Comparison of ENCODE assay signal across 24 cellular contexts in genomic region chr2:54088719-54089118, GRCh38. TPM values are rescaled to one million over a fixed set of nuclear protein-coding genes. Genes with fewer than 3 reads are reported as not detected.
A peak's percentile ranks its signal among the peaks of the same experiment; 100 is the strongest.
DNase-seq lines count a peak whose midpoint lies in the region; TF ChIP-seq lines count a peak whose summit lies in the region.
"Had no signal": no experiment of that assay in that cellular context is flagged by ENCODE, and none has a peak within 500 bp of the region (broad histone marks: within the 10 kb centered on the region; RNA-seq: fewer than 3 reads in every experiment).

No MANE protein-coding gene starts in this region.

- no peaks in the 10 kb centered on the region for H3K79me2 ChIP-seq in GM23248 (ENCODE audit: insufficient read depth)
- no peaks in the 10 kb centered on the region for H3K79me2 ChIP-seq in OCI-LY1 (ENCODE audit: insufficient read depth, low read length)
- H3K79me2 ChIP-seq in H9 (ENCODE audit: insufficient read depth, low read length) = no peaks in the 10 kb centered on the region

- H4K91ac ChIP-seq in H9 (ENCODE audit: insufficient read length, low read depth, low read length) = no peak overlapping the region

- no peak overlapping the region for H3K14ac ChIP-seq in H9 (ENCODE audit: insufficient read depth, low read length)

- no peak overlapping the region for H3K4ac ChIP-seq in H9 (ENCODE audit: low read depth, low read length)

- H3K23me2 ChIP-seq in H9 (ENCODE audit: insufficient read length, low read depth, low read length, poor library complexity, severe bottlenecking) = no peaks in the 10 kb centered on the region

- H3K27ac ChIP-seq in GM23248 (no peak overlapping the region), OCI-LY1 (ENCODE audit: low read depth, low read length, poor library complexity, severe bottlenecking) (peak overlapping the region; percentile 98), endodermal cell (ENCODE audit: low read depth, low read length) (no peak overlapping the region), H9 (ENCODE audit: insufficient read length, low read depth, low read length) (no peak overlapping the region)
- H3K27ac ChIP-seq: A549; BLaER1 treated with 17β-estradiol and CSF1 and Interleukin-3, amounts not matched to agents 10 nM and 100 nM had no signal

- H3K4me2 ChIP-seq in GM23248 (ENCODE audit: unreplicated experiment) (no peak overlapping the region), OCI-LY1 (ENCODE audit: low read length) (peak overlapping the region; percentile 18; the same call in 1 of the 2 replicates), H9 (ENCODE audit: insufficient read depth, insufficient read length, low read length) (no peak overlapping the region)
- H3K4me2 ChIP-seq: A549; BLaER1 treated with 17β-estradiol and CSF1 and Interleukin-3, amounts not matched to agents 10 nM and 100 nM; GM23338 had no signal

- no peak overlapping the region for H2BK20ac ChIP-seq in H9 (ENCODE audit: low read depth, low read length, poor library complexity, severe bottlenecking)

- H4K20me1 ChIP-seq in GM23248 (ENCODE audit: insufficient read depth) (no peaks in the 10 kb centered on the region), OCI-LY1 (ENCODE audit: insufficient read depth, low read length) (no peaks in the 10 kb centered on the region), H9 (ENCODE audit: control insufficient read depth, insufficient read depth, insufficient read length) (no peaks in the 10 kb centered on the region)
- H4K20me1 ChIP-seq: BLaER1 treated with 17β-estradiol and CSF1 and Interleukin-3, amounts not matched to agents 10 nM and 100 nM had no signal

- H3K36me3 Mint-ChIP-seq in endodermal cell (ENCODE audit: low read depth) = no peaks in the 10 kb centered on the region
- H3K36me3 Mint-ChIP-seq in progenitor cell of endocrine pancreas (ENCODE audit: insufficient read depth) = peaks cover 4% of the 10 kb centered on the region
- peaks cover 0 to 4% (median 0%) of the 10 kb centered on the region in 3 experiments; a peak in 2 of 7 replicates for H3K36me3 Mint-ChIP-seq in H9 (ENCODE audit: insufficient read depth in 1 of 3, low read depth in 3 of 3)
- H3K36me3 Mint-ChIP-seq: IgD-negative memory B cell had no signal

- H3K9me3 Mint-ChIP-seq in endodermal cell = peaks cover under 1% of the 10 kb centered on the region
- no peaks in the 10 kb centered on the region for H3K9me3 Mint-ChIP-seq in progenitor cell of endocrine pancreas (ENCODE audit: low read depth)
- H3K9me3 Mint-ChIP-seq in H9 = no peaks in the 10 kb centered on the region; a peak in 2 of 5 replicates
- H3K9me3 Mint-ChIP-seq: CD4-positive, alpha-beta T cell; HFFc6; IgD-negative memory B cell had no signal

- no peak overlapping the region for H3K23ac ChIP-seq in H9 (ENCODE audit: insufficient read length, low read depth, low read length)

- H3K4me3 ChIP-seq in GM23248 = no peak overlapping the region
- no peak overlapping the region for H3K4me3 ChIP-seq in OCI-LY1 (ENCODE audit: low read depth, low read length, poor library complexity, severe bottlenecking)
- H3K4me3 ChIP-seq in endodermal cell (ENCODE audit: low read length) = peak overlapping the region; percentile 44
- H3K4me3 ChIP-seq: A549; BLaER1 treated with 17β-estradiol and CSF1 and Interleukin-3, amounts not matched to agents 10 nM and 100 nM; GM23338; HAP-1 had no signal

- H3K4me3 Mint-ChIP-seq in endodermal cell = no peak overlapping the region
- no peak overlapping the region for H3K4me3 Mint-ChIP-seq in progenitor cell of endocrine pancreas (ENCODE audit: low read depth)
- H3K4me3 Mint-ChIP-seq in H9 = no peak overlapping the region
- H3K4me3 Mint-ChIP-seq: CD4-positive, alpha-beta T cell; GM23338; HFFc6; IgD-negative memory B cell had no signal

- H3K56ac ChIP-seq in H9 (ENCODE audit: insufficient read length, low read depth, low read length) = no peak overlapping the region

- H3T11ph ChIP-seq in H9 (ENCODE audit: low read length) = no peak overlapping the region

- H4K8ac ChIP-seq in H9 (replicated peaks; ENCODE audit: insufficient read length, low read depth, low read length) = no peak overlapping the region

- no peaks in the 10 kb centered on the region for H3K9me3 ChIP-seq in GM23248 (ENCODE audit: low read depth)
- no peaks in the 10 kb centered on the region for H3K9me3 ChIP-seq in OCI-LY1 (ENCODE audit: low read length)
- no peaks in the 10 kb centered on the region for H3K9me3 ChIP-seq in endodermal cell (ENCODE audit: control insufficient read depth, low read length)
- no peaks in the 10 kb centered on the region for H3K9me3 ChIP-seq in H9 (ENCODE audit: control insufficient read depth, low read depth, low read length)
- H3K9me3 ChIP-seq: A549, HAP-1 had no signal

- H3K9me2 ChIP-seq in GM23248 (ENCODE audit: insufficient read depth) = no peaks in the 10 kb centered on the region
- H3K9me2 ChIP-seq in OCI-LY1 (ENCODE audit: low read depth, low read length) = no peaks in the 10 kb centered on the region

- in situ Hi-C loops in GM23248 (cut with MboI) = no loop called here

- H2AFZ ChIP-seq in GM23248 (peak overlapping the region; percentile 30; the same call in 1 of the 2 replicates), OCI-LY1 (ENCODE audit: low read length) (no peak overlapping the region), H9 (ENCODE audit: low read length) (no peak overlapping the region)
- H2AFZ ChIP-seq: GM23338 had no signal

- no peaks in the 10 kb centered on the region for H3K27me3 Mint-ChIP-seq in endodermal cell (ENCODE audit: insufficient read depth)
- H3K27me3 Mint-ChIP-seq in progenitor cell of endocrine pancreas = peaks cover 73% of the 10 kb centered on the region
- no peaks in the 10 kb centered on the region; the same call in 1 of the 2 replicates for H3K27me3 Mint-ChIP-seq in H9 (ENCODE audit: low read depth)
- H3K27me3 Mint-ChIP-seq: CD4-positive, alpha-beta T cell; IgD-negative memory B cell had no signal

- no peaks in the 10 kb centered on the region for H3K79me1 ChIP-seq in H9 (ENCODE audit: insufficient read depth, low read depth, low read length, poor library complexity, severe bottlenecking)

- no peaks in the 10 kb centered on the region for H3K36me3 ChIP-seq in GM23248 (ENCODE audit: low read depth)
- no peaks in the 10 kb centered on the region for H3K36me3 ChIP-seq in OCI-LY1 (ENCODE audit: insufficient read depth, low read length)
- H3K36me3 ChIP-seq in endodermal cell (ENCODE audit: control insufficient read depth, insufficient read depth, low read length) = no peaks in the 10 kb centered on the region
- H3K36me3 ChIP-seq: BLaER1 treated with 17β-estradiol and CSF1 and Interleukin-3, amounts not matched to agents 10 nM and 100 nM; HAP-1 had no signal

- TF ChIP-seq CTCF in OCI-LY1 (IDR thresholded peaks at IDR 0.05; ENCODE audit: low read length) (no peak), endodermal cell (conservative IDR thresholded peaks at IDR 0.05) (no peak), progenitor cell of endocrine pancreas (IDR thresholded peaks at IDR 0.05; ENCODE audit: unreplicated experiment) (no peak), H9 (conservative IDR thresholded peaks at IDR 0.05) (no peak)

- no peak overlapping the region for H2BK15ac ChIP-seq in H9 (ENCODE audit: low read depth, low read length)

- no peak overlapping the region for H2BK5ac ChIP-seq in H9 (ENCODE audit: insufficient read length, low read length)

- H3K4me1 ChIP-seq in GM23248 (ENCODE audit: insufficient read depth) = peaks cover 5% of the 10 kb centered on the region; the same call in 1 of the 2 replicates
- peaks cover 90% of the 10 kb centered on the region for H3K4me1 ChIP-seq in OCI-LY1 (ENCODE audit: insufficient read depth, low read length, severe bottlenecking)
- peaks cover 16% of the 10 kb centered on the region for H3K4me1 ChIP-seq in endodermal cell (ENCODE audit: control insufficient read depth, insufficient read depth, low read length)
- peaks cover 2% of the 10 kb centered on the region; the same call in 1 of the 2 replicates for H3K4me1 ChIP-seq in H9 (ENCODE audit: insufficient read depth, low read length)
- H3K4me1 ChIP-seq: A549; BLaER1 treated with 17β-estradiol and CSF1 and Interleukin-3, amounts not matched to agents 10 nM and 100 nM had no signal

- H3K27ac Mint-ChIP-seq in endodermal cell (peak overlapping the region; percentile 89), progenitor cell of endocrine pancreas (peak overlapping the region; percentile 21), H9 (no peak overlapping the region)
- H3K27ac Mint-ChIP-seq: CD4-positive, alpha-beta T cell; GM23338; HFFc6 had no signal

- H3K4me1 Mint-ChIP-seq in endodermal cell (peaks cover 46% of the 10 kb centered on the region), progenitor cell of endocrine pancreas (ENCODE audit: low read depth) (peaks cover 13% of the 10 kb centered on the region), H9 (peaks cover 14 to 24% of the 10 kb centered on the region in 2 experiments)

- no peak overlapping the region for H2BK12ac ChIP-seq in H9 (ENCODE audit: insufficient read length, low read depth, low read length)

- H2BK120ac ChIP-seq in H9 (ENCODE audit: low read depth, low read length, poor library complexity, severe bottlenecking) = no peak overlapping the region

- no peaks in the 10 kb centered on the region for H3F3A ChIP-seq in GM23248 (ENCODE audit: insufficient read depth)
- no peaks in the 10 kb centered on the region for H3F3A ChIP-seq in OCI-LY1 (ENCODE audit: insufficient read depth, low read length)

- no peak overlapping the region for H4K5ac ChIP-seq in H9 (ENCODE audit: insufficient read length, low read depth, low read length)

- H3K27me3 ChIP-seq in GM23248 (replicated peaks; ENCODE audit: insufficient read depth) (no peaks in the 10 kb centered on the region), OCI-LY1 (ENCODE audit: insufficient read depth, low read length) (no peaks in the 10 kb centered on the region), endodermal cell (ENCODE audit: control insufficient read depth, insufficient read depth, low read length, poor library complexity, severe bottlenecking) (no peaks in the 10 kb centered on the region), H9 (ENCODE audit: insufficient read depth, low read length) (no peaks in the 10 kb centered on the region)
- H3K27me3 ChIP-seq: BLaER1 treated with 17β-estradiol and CSF1 and Interleukin-3, amounts not matched to agents 10 nM and 100 nM had no signal

- no peak overlapping the region for H3K9ac ChIP-seq in GM23248
- peak overlapping the region; percentile 26; the same call in 1 of the 2 replicates for H3K9ac ChIP-seq in OCI-LY1 (ENCODE audit: low read length)
- peak overlapping the region; percentile 11 for H3K9ac ChIP-seq in endodermal cell (ENCODE audit: extremely low read depth, low read length, poor library complexity, severe bottlenecking)
- H3K9ac ChIP-seq in H9 (ENCODE audit: extremely low read depth, insufficient read length, low read length) = no peak overlapping the region
- H3K9ac ChIP-seq: BLaER1 treated with 17β-estradiol and CSF1 and Interleukin-3, amounts not matched to agents 10 nM and 100 nM had no signal

- 79 to 80% methylated on average over 2 of the region's 2 CpGs for WGBS in GM23248 (ENCODE audit: low coverage in 1 of 2, low lambda C conversion rate in 2 of 2, missing lambda C conversion rate in 2 of 2), 2 experiments
- WGBS in endodermal cell (ENCODE audit: insufficient coverage in 1 of 2, insufficient read length in 1 of 2), 2 experiments = 47 to 80% methylated on average over 1 to 2 of the region's 2 CpGs
- no CpG with 5 or more reads among the region's 2 CpGs for WGBS in H9 (ENCODE audit: extremely low coverage, insufficient read length, low lambda C conversion rate)

- no peak overlapping the region for H3K18ac ChIP-seq in H9 (ENCODE audit: insufficient read length, low read depth, low read length)

- H2AK5ac ChIP-seq in H9 (ENCODE audit: insufficient read length, low read length) = no peak overlapping the region

- DNase-seq in GM23248 (no peak), endodermal cell (no peak), progenitor cell of endocrine pancreas (ENCODE audit: low spot score, unreplicated experiment) (no peak), T-helper 9 cell (no peak), H9 (no peak), NCI-H187 treated with DMSO at 0.1 percent for 48 hours (lab: John Stamatoyannopoulos, UW) (no peak)
- DNase-seq: AML-193; CD4-positive, alpha-beta T cell; DMS53; NCI-H1092 treated with DMSO at 0.1 percent for 48 hours; NCI-H1436; NCI-H187; NCI-H2107; NCI-H524; NCI-H748 treated with DMSO at 0.1 percent for 48 hours; Right ventricle myocardium superior; RPMI8226 had no signal

RNA-seq across cellular contexts. Expression of gene ACYP2, which starts 26.7 kb away (rescaled TPM):
- 6.7 and 16.6 TPM in 2 replicates for total RNA-seq in GM23248 (2014; rRNA removed; shearing (Covaris generic))
- 41.6 and 42.7 TPM in 2 replicates for polyA plus RNA-seq in GM23248 (2016; fragmentation: Nextera tagmentation; extraction: Ambion mirVana)
- total RNA-seq in endodermal cell (1 to 10 TPM; 7.4 to 8.6 TPM), progenitor cell of endocrine pancreas (8.6 and 9.6 TPM in 2 replicates), H9 (2021) (3.2 and 3.3 TPM in 2 replicates)
- 15.8 TPM for polyA plus RNA-seq in endodermal cell (2013, experiment 1 of 2)
- 16.5 TPM for polyA plus RNA-seq in endodermal cell (2013, experiment 2 of 2)

Comparison
In these comparisons a context has a peak if more than half of its experiments do, and no peak if none do; other contexts are left out.
1. H3K9ac ChIP-seq: peak in OCI-LY1 (single experiment) and endodermal cell (single experiment); none in GM23248 (single experiment) and H9 (single experiment).
2. H3K27ac Mint-ChIP-seq: peak in endodermal cell (single experiment) and progenitor cell of endocrine pancreas (single experiment); none in H9 (0 of 3).